ENCODE assay signal across 13 cellular contexts in genomic region chr2:16318474-16319195, GRCh38.
DNase-seq lines count a peak whose midpoint lies in the region; ATAC-seq and TF ChIP-seq lines count a peak whose summit lies in the region.
"Had no signal": no experiment of that assay in that cellular context is flagged by ENCODE, and none has a peak within 500 bp of the region (broad histone marks: within the 10 kb centered on the region; RNA-seq: fewer than 3 reads in every experiment).

No MANE protein-coding gene starts in this region.

- H2AFZ ChIP-seq in smooth muscle cell (ENCODE audit: low read depth) = peak overlapping the region; percentile 15

- H3F3A ChIP-seq in smooth muscle cell (ENCODE audit: low read depth) = no peaks in the 10 kb centered on the region

- H3K4me1 ChIP-seq in smooth muscle cell (ENCODE audit: low read depth) = peaks cover 17% of the 10 kb centered on the region

- DNase-seq in MV-4-11 (lab: John Stamatoyannopoulos, UW) (peak; percentile 31), endothelial cell (ENCODE audit: low spot score) (no peak), smooth muscle cell (lab: John Stamatoyannopoulos, UW; ENCODE audit: unreplicated experiment) (no peak)
- no peak for DNase-seq in activated T-helper 2 cell treated with anti-CD3 and anti-CD28 coated beads, Interferon-gamma antibody, Interleukin-2, Interleukin-4, amounts not matched to agents 10 μg/mL and 5 μg/mL and 100 μg/mL, durations not matched to agents 14 hours and 24 hours and 36 hours (ENCODE audit: low spot score)
- DNase-seq in activated naive CD8-positive, alpha-beta T cell treated with anti-CD3 and anti-CD28 coated beads, Interleukin-2, amount 50 U/mL, for 24 hours = no peak
- DNase-seq: activated CD8-positive, alpha-beta T cell treated with anti-CD3 and anti-CD28 coated beads for 36 hours; activated naive CD4-positive, alpha-beta T cell treated with anti-CD3 and anti-CD28 coated beads for 36 hours; MM.1S; stimulated activated CD4-positive, alpha-beta T cell treated with anti-CD3 and anti-CD28 coated beads, Interleukin-12 subunit alpha, Interleukin-12 subunit beta, amount 100 ng/mL, for 4 hours had no signal

- no peaks in the 10 kb centered on the region for H3K36me3 ChIP-seq in smooth muscle cell (ENCODE audit: low read depth)
- H3K36me3 ChIP-seq: neutrophil had no signal

- peaks cover 8% of the 10 kb centered on the region for H3K27me3 Mint-ChIP-seq in endothelial cell (ENCODE audit: unreplicated experiment)
- H3K27me3 Mint-ChIP-seq in activated T-helper 2 cell treated with anti-CD3 and anti-CD28 coated beads, Interferon-gamma antibody, Interleukin-2, Interleukin-4, amounts not matched to agents 10 μg/mL and 5 μg/mL and 100 μg/mL, durations not matched to agents 14 hours and 24 hours and 36 hours (ENCODE audit: low read depth) = peaks cover 2% of the 10 kb centered on the region
- H3K27me3 Mint-ChIP-seq in activated naive CD8-positive, alpha-beta T cell treated with anti-CD3 and anti-CD28 coated beads, Interleukin-2, amount 50 U/mL, for 24 hours = no peaks in the 10 kb centered on the region
- H3K27me3 Mint-ChIP-seq: activated CD8-positive, alpha-beta T cell treated with anti-CD3 and anti-CD28 coated beads for 36 hours had no signal

- no peaks in the 10 kb centered on the region for H3K27me3 ChIP-seq in smooth muscle cell (ENCODE audit: low read depth)
- H3K27me3 ChIP-seq: neutrophil had no signal

- H3K4me2 ChIP-seq in smooth muscle cell = peak overlapping the region; percentile 27

- H3K9me3 ChIP-seq in smooth muscle cell (replicated peaks; ENCODE audit: low read depth) = no peaks in the 10 kb centered on the region
- H3K9me3 ChIP-seq: neutrophil had no signal

- H3K79me2 ChIP-seq in smooth muscle cell (ENCODE audit: low read depth) = no peaks in the 10 kb centered on the region

- no peak for TF ChIP-seq CTCF in endothelial cell (IDR thresholded peaks at IDR 0.05; ENCODE audit: unreplicated experiment)
- TF ChIP-seq CTCF in smooth muscle cell (IDR thresholded peaks at IDR 0.05; ENCODE audit: borderline replicate concordance, insufficient read depth, poor library complexity, severe bottlenecking) = no peak

- H3K9ac ChIP-seq in smooth muscle cell (ENCODE audit: low read depth) = no peak overlapping the region

- H3K4me3 Mint-ChIP-seq in endothelial cell (ENCODE audit: unreplicated experiment) = no peak overlapping the region
- no peak overlapping the region for H3K4me3 Mint-ChIP-seq in activated T-helper 2 cell treated with anti-CD3 and anti-CD28 coated beads, Interferon-gamma antibody, Interleukin-2, Interleukin-4, amounts not matched to agents 10 μg/mL and 5 μg/mL and 100 μg/mL, durations not matched to agents 14 hours and 24 hours and 36 hours (ENCODE audit: low read depth)
- no peak overlapping the region for H3K4me3 Mint-ChIP-seq in activated naive CD8-positive, alpha-beta T cell treated with anti-CD3 and anti-CD28 coated beads, Interleukin-2, amount 50 U/mL, for 24 hours
- H3K4me3 Mint-ChIP-seq: activated CD8-positive, alpha-beta T cell treated with anti-CD3 and anti-CD28 coated beads for 36 hours; activated naive CD4-positive, alpha-beta T cell treated with anti-CD3 and anti-CD28 coated beads for 36 hours had no signal

- peaks cover 18% of the 10 kb centered on the region for H3K4me1 Mint-ChIP-seq in endothelial cell (ENCODE audit: unreplicated experiment)
- H3K4me1 Mint-ChIP-seq in activated T-helper 2 cell treated with anti-CD3 and anti-CD28 coated beads, Interferon-gamma antibody, Interleukin-2, Interleukin-4, amounts not matched to agents 10 μg/mL and 5 μg/mL and 100 μg/mL, durations not matched to agents 14 hours and 24 hours and 36 hours (ENCODE audit: low read depth) = no peaks in the 10 kb centered on the region
- H3K4me1 Mint-ChIP-seq in activated naive CD8-positive, alpha-beta T cell treated with anti-CD3 and anti-CD28 coated beads, Interleukin-2, amount 50 U/mL, for 24 hours = no peaks in the 10 kb centered on the region

- H3K36me3 Mint-ChIP-seq in endothelial cell (ENCODE audit: low read depth, unreplicated experiment) = no peaks in the 10 kb centered on the region
- H3K36me3 Mint-ChIP-seq in activated T-helper 2 cell treated with anti-CD3 and anti-CD28 coated beads, Interferon-gamma antibody, Interleukin-2, Interleukin-4, amounts not matched to agents 10 μg/mL and 5 μg/mL and 100 μg/mL, durations not matched to agents 14 hours and 24 hours and 36 hours (ENCODE audit: low read depth) = no peaks in the 10 kb centered on the region
- H3K36me3 Mint-ChIP-seq in activated naive CD8-positive, alpha-beta T cell treated with anti-CD3 and anti-CD28 coated beads, Interleukin-2, amount 50 U/mL, for 24 hours (ENCODE audit: low read depth) = no peaks in the 10 kb centered on the region

- intact Hi-C loops in activated T-helper 2 cell treated with anti-CD3 and anti-CD28 coated beads, Interferon-gamma antibody, Interleukin-2, Interleukin-4, amounts not matched to agents 10 μg/mL and 5 μg/mL and 100 μg/mL, durations not matched to agents 14 hours and 24 hours and 36 hours (cut with micrococcal nuclease) = no loop called here

- ATAC-seq in GM18907 (IDR thresholded peaks at IDR 0.05; ENCODE audit: unreplicated experiment) (peak; percentile 73), HG02759 (IDR thresholded peaks at IDR 0.05; ENCODE audit: unreplicated experiment) (no peak), GM21515 (IDR thresholded peaks at IDR 0.05; ENCODE audit: unreplicated experiment) (no peak)
- ATAC-seq in activated naive CD8-positive, alpha-beta T cell treated with anti-CD3 and anti-CD28 coated beads, Interleukin-2, amount 50 U/mL, for 24 hours = no peak
- ATAC-seq: activated CD8-positive, alpha-beta T cell treated with anti-CD3 and anti-CD28 coated beads for 36 hours had no signal

- H3K27ac ChIP-seq in smooth muscle cell (ENCODE audit: low read depth) = peak overlapping the region; percentile 18
- H3K27ac ChIP-seq: neutrophil had no signal

- H3K4me3 ChIP-seq in smooth muscle cell = no peak overlapping the region

- 26% methylated on average over 4 of the region's 4 CpGs for WGBS in smooth muscle cell (ENCODE audit: low lambda C conversion rate)

- no peaks in the 10 kb centered on the region for H4K20me1 ChIP-seq in smooth muscle cell (ENCODE audit: low read depth)

- H3K27ac Mint-ChIP-seq in endothelial cell (ENCODE audit: unreplicated experiment) = peak overlapping the region; percentile 38
- H3K27ac Mint-ChIP-seq in activated T-helper 2 cell treated with anti-CD3 and anti-CD28 coated beads, Interferon-gamma antibody, Interleukin-2, Interleukin-4, amounts not matched to agents 10 μg/mL and 5 μg/mL and 100 μg/mL, durations not matched to agents 14 hours and 24 hours and 36 hours = no peak overlapping the region
- no peak overlapping the region for H3K27ac Mint-ChIP-seq in activated naive CD8-positive, alpha-beta T cell treated with anti-CD3 and anti-CD28 coated beads, Interleukin-2, amount 50 U/mL, for 24 hours
- H3K27ac Mint-ChIP-seq: activated CD8-positive, alpha-beta T cell treated with anti-CD3 and anti-CD28 coated beads for 36 hours; activated naive CD4-positive, alpha-beta T cell treated with anti-CD3 and anti-CD28 coated beads for 36 hours had no signal

- no peaks in the 10 kb centered on the region for H3K9me3 Mint-ChIP-seq in endothelial cell (ENCODE audit: unreplicated experiment)
- H3K9me3 Mint-ChIP-seq in activated T-helper 2 cell treated with anti-CD3 and anti-CD28 coated beads, Interferon-gamma antibody, Interleukin-2, Interleukin-4, amounts not matched to agents 10 μg/mL and 5 μg/mL and 100 μg/mL, durations not matched to agents 14 hours and 24 hours and 36 hours = no peaks in the 10 kb centered on the region
- no peaks in the 10 kb centered on the region for H3K9me3 Mint-ChIP-seq in activated naive CD8-positive, alpha-beta T cell treated with anti-CD3 and anti-CD28 coated beads, Interleukin-2, amount 50 U/mL, for 24 hours
- H3K9me3 Mint-ChIP-seq: activated CD8-positive, alpha-beta T cell treated with anti-CD3 and anti-CD28 coated beads for 36 hours; activated naive CD4-positive, alpha-beta T cell treated with anti-CD3 and anti-CD28 coated beads for 36 hours had no signal
